8 cellular contexts compared by ENCODE assay signal in genomic region chr19:43575955-43576451, GRCh38. TPM values are rescaled to one million over a fixed set of nuclear protein-coding genes. Genes with fewer than 3 reads are reported as not detected.
DNase-seq lines count a peak whose midpoint lies in the region; ATAC-seq and TF ChIP-seq lines count a peak whose summit lies in the region.

No MANE protein-coding gene starts in this region.

- H2BK12ac ChIP-seq in trophoblast cell (ENCODE audit: low read length): no peak overlapping the region

- peak overlapping the region; percentile 54 for H4K12ac ChIP-seq in trophoblast cell (ENCODE audit: low read depth, low read length)

- H3K18ac ChIP-seq in trophoblast cell (ENCODE audit: low read length): no peak overlapping the region

- no peak; the same call in 1 of the 2 replicates for TF ChIP-seq CTCF in HEK293 (tag by site-specific recombination; IDR thresholded peaks at IDR 0.05)
- TF ChIP-seq CTCF in esophagus squamous epithelium (IDR thresholded peaks at IDR 0.05): no peak

- H3K4me3 ChIP-seq in HEK293 (ENCODE audit: low read depth, low read length): peak overlapping the region; percentile 16
- H3K4me3 ChIP-seq in esophagus squamous epithelium: peak overlapping the region; percentile 23 to 92 (median 78)
- H3K4me3 ChIP-seq in trophoblast cell (ENCODE audit: low read depth, low read length): peak overlapping the region; percentile 63

- H3K27ac ChIP-seq in HEK293 (ENCODE audit: extremely low read depth, low read depth, low read length) (peak overlapping the region; percentile 54; the same call in 1 of the 2 replicates), esophagus squamous epithelium (peak overlapping the region; percentile 85 to 97 (median 90)), trophoblast cell (ENCODE audit: low read depth, low read length) (no peak overlapping the region)

- no peak overlapping the region for H3K23ac ChIP-seq in trophoblast cell (ENCODE audit: low read length)

- H2BK5ac ChIP-seq in trophoblast cell (ENCODE audit: low read depth, low read length, poor library complexity): peak overlapping the region; percentile 3

- H3K4me1 ChIP-seq in HEK293 (ENCODE audit: control insufficient read depth, insufficient read depth, low read length) (peaks cover 35% of the 10 kb centered on the region), esophagus squamous epithelium (peaks cover 17 to 53% (median 24%) of the 10 kb centered on the region in 3 donors), trophoblast cell (ENCODE audit: control insufficient read depth in 1 of 2, insufficient read depth in 2 of 2, low read length in 2 of 2) (peaks cover 3 to 12% of the 10 kb centered on the region in 2 experiments)

- H3K79me2 ChIP-seq in trophoblast cell (ENCODE audit: control insufficient read depth, insufficient read depth, low read length, poor library complexity): peaks cover 4% of the 10 kb centered on the region

- intact Hi-C loops in esophagus squamous epithelium (cut with DNase I): no loop called here

- H3K9me3 ChIP-seq in HEK293 (ENCODE audit: control insufficient read depth, insufficient read depth, low read depth, low read length) (no peaks in the 10 kb centered on the region), esophagus squamous epithelium (no peaks in the 10 kb centered on the region), trophoblast cell (ENCODE audit: insufficient read depth, low read depth, low read length) (no peaks in the 10 kb centered on the region)

- H3K4ac ChIP-seq in trophoblast cell (ENCODE audit: low read depth, low read length): peak overlapping the region; percentile 23

- no peak overlapping the region for H2BK120ac ChIP-seq in trophoblast cell (ENCODE audit: insufficient read depth, low read length, poor library complexity)

- peak in 1 of 4 donors; percentile 9 for TF ChIP-seq POLR2A in esophagus squamous epithelium (IDR thresholded peaks at IDR 0.05)

- H2AK5ac ChIP-seq in trophoblast cell (ENCODE audit: low read length): peak overlapping the region; percentile 7

- no peak overlapping the region for H3K9ac ChIP-seq in trophoblast cell (ENCODE audit: low read length)

- DNase-seq in SHP77 (lab: John Stamatoyannopoulos, UW) (peak; percentile 24 to 26), esophagus squamous epithelium (lab: John Stamatoyannopoulos, UW) (no peak), trophoblast cell (peak; percentile 23 to 60), DMS 273 treated with DMSO at 0.1 percent for 48 hours (lab: John Stamatoyannopoulos, UW) (no peak), NCI-H187 (lab: John Stamatoyannopoulos, UW) (no peak)

- CTCF ChIA-PET in HEK293 (lab: Yijun Ruan, JAX): interaction anchor here (1.0 kb wide), 1 partner anchor 129 kb away, joined by 3 read pairs; no protein-coding TSS in a partner anchor

- H3K79me1 ChIP-seq in trophoblast cell (ENCODE audit: low read length): peaks cover 6% of the 10 kb centered on the region

- peak overlapping the region; percentile 87 for H4K8ac ChIP-seq in trophoblast cell (ENCODE audit: low read depth, low read length)

- H4K91ac ChIP-seq in trophoblast cell (ENCODE audit: low read depth, low read length): peak overlapping the region; percentile 41

- ATAC-seq in GM19463 (IDR thresholded peaks at IDR 0.05; ENCODE audit: unreplicated experiment): no peak
- ATAC-seq in GM21529 (IDR thresholded peaks at IDR 0.05; ENCODE audit: unreplicated experiment): no peak

- H3K36me3 ChIP-seq in HEK293 (ENCODE audit: control insufficient read depth in 2 of 2, insufficient read depth in 1 of 2, low read length in 2 of 2) (peaks cover 14 to 29% of the 10 kb centered on the region in 2 experiments), esophagus squamous epithelium (peaks cover 0 to 17% (median 0%) of the 10 kb centered on the region in 3 donors), trophoblast cell (ENCODE audit: control insufficient read depth in 1 of 2, insufficient read depth in 2 of 2, low read length in 2 of 2) (peaks cover 2 to 9% of the 10 kb centered on the region in 2 experiments)

- peak overlapping the region; percentile 73 for H2AFZ ChIP-seq in trophoblast cell (ENCODE audit: insufficient read depth, low read length, poor library complexity)

- POLR2A ChIA-PET in HEK293 (lab: Yijun Ruan, JAX): interaction anchor here (1.6 to 2.9 kb wide), 2 partner anchors 13 to 20 kb away, joined by 4 to 23 read pairs; partner anchors contain the start of genes IRGQ and ZNF576

- H3K27me3 ChIP-seq in esophagus squamous epithelium (no peaks in the 10 kb centered on the region), trophoblast cell (ENCODE audit: insufficient read depth, low read length) (no peaks in the 10 kb centered on the region)

- 53% methylated on average over 11 to 28 of the region's 28 CpGs for WGBS in esophagus squamous epithelium, 2 donors
- no CpG with 5 or more reads among the region's 28 CpGs for WGBS in trophoblast cell (ENCODE audit: extremely low coverage, insufficient coverage, insufficient read length)

- H3K14ac ChIP-seq in trophoblast cell (ENCODE audit: low read length): no peak overlapping the region

- peak overlapping the region; percentile 64 for H3K4me2 ChIP-seq in trophoblast cell (ENCODE audit: low read length)

TF ChIP-seq in HEK293, 187 proteins besides CTCF, POLR2A, EP300 and RAD21 (continues in another document):
- TF ChIP-seq ZSCAN23 (tag by site-specific recombination; IDR thresholded peaks at IDR 0.05) (no peak), ZNF660 (tag by site-specific recombination; IDR thresholded peaks at IDR 0.05) (peak; percentile 49; the same call in 1 of the 2 replicates), KLF17 (tag by site-specific recombination; IDR thresholded peaks at IDR 0.05) (no peak), OSR2 (tag by site-specific recombination; IDR thresholded peaks at IDR 0.05) (peak; percentile 67), ZNF202 (tag by site-specific recombination; IDR thresholded peaks at IDR 0.05; ENCODE audit: borderline replicate concordance) (no peak), ZNF280D (tag by site-specific recombination; IDR thresholded peaks at IDR 0.05) (peak; percentile 87), WT1 (tag by site-specific recombination; IDR thresholded peaks at IDR 0.05) (0 out of 2 replicates have a peak, but pooled peaks have one; percentile 32), ZBTB48 (tag by site-specific recombination; IDR thresholded peaks at IDR 0.05) (0 out of 2 replicates have a peak, but pooled peaks have one; percentile 25), REPIN1 (tag by site-specific recombination; IDR thresholded peaks at IDR 0.05; ENCODE audit: low read depth) (peak; percentile 98), ZNF138 (tag by site-specific recombination; IDR thresholded peaks at IDR 0.05; ENCODE audit: borderline replicate concordance) (no peak), ZNF2 (tag by site-specific recombination; IDR thresholded peaks at IDR 0.05) (peak; percentile 87; the same call in 1 of the 2 replicates), ZNF664 (tag by site-specific recombination; IDR thresholded peaks at IDR 0.05) (peak; percentile 15; the same call in 1 of the 2 replicates), ZNF677 (tag by site-specific recombination; IDR thresholded peaks at IDR 0.05) (no peak), ZBTB1 (tag by site-specific recombination; IDR thresholded peaks at IDR 0.05) (no peak), ZNF114 (tag by site-specific recombination; IDR thresholded peaks at IDR 0.05) (no peak)

RNA-seq across cellular contexts. Expression of gene PINLYP, which starts 0.4 kb away (rescaled TPM):
- total RNA-seq in esophagus squamous epithelium: 10 to 100 TPM in 2 of 4 donors, 1 to 10 TPM in 2; 1.9 to 23.3 (median 9.3) TPM
- 2.1 TPM in 2 replicates for polyA plus RNA-seq in trophoblast cell (2013)

RNA-seq across cellular contexts. Expression of gene XRCC1, which starts 0.7 kb away (rescaled TPM):
- 10 to 100 TPM; 12.3 to 23.8 (median 18.6) TPM for total RNA-seq in esophagus squamous epithelium
- polyA plus RNA-seq in trophoblast cell (2013): 31.0 and 32.7 TPM in 2 replicates

RNA-seq across cellular contexts. Expression of gene IRGQ, which starts 19.9 kb away (rescaled TPM):
- total RNA-seq in esophagus squamous epithelium: 10 to 100 TPM in 3 of 4 donors, 1 to 10 TPM in 1; 9.6 to 18.4 (median 15.1) TPM
- 12.5 and 12.7 TPM in 2 replicates for polyA plus RNA-seq in trophoblast cell (2013)

RNA-seq across cellular contexts. Expression of gene ZNF576, which starts 20.4 kb away (rescaled TPM):
- 10 to 100 TPM in 2 of 4 donors, 1 to 10 TPM in 2; 4.2 to 16.8 (median 10.0) TPM for total RNA-seq in esophagus squamous epithelium
- polyA plus RNA-seq in trophoblast cell (2013): 11.1 and 12.1 TPM in 2 replicates

RNA-seq across cellular contexts. Expression of gene SRRM5, which starts 35.9 kb away (rescaled TPM):
- under 1 TPM in 1 of 4 donors, not detected in 3; 0.38 TPM for total RNA-seq in esophagus squamous epithelium
- 0.27 and 0.29 TPM in 2 replicates for polyA plus RNA-seq in trophoblast cell (2013)

Comparison
In these comparisons a context has a peak if more than half of its experiments do, and no peak if none do; other contexts are left out.
1. H3K4me3 ChIP-seq: peak in every context shown above with its lines; median percentile 78 in esophagus squamous epithelium; 63 in trophoblast cell; 16 in HEK293.
2. DNase-seq: peak in SHP77 (2 of 2) and trophoblast cell (2 of 2); none in esophagus squamous epithelium (single experiment), DMS 273 treated with DMSO at 0.1 percent for 48 hours (single experiment) and NCI-H187 (0 of 2).